Comparison of ENCODE assay signal across 1 cellular context in the genomic region with DNA sequence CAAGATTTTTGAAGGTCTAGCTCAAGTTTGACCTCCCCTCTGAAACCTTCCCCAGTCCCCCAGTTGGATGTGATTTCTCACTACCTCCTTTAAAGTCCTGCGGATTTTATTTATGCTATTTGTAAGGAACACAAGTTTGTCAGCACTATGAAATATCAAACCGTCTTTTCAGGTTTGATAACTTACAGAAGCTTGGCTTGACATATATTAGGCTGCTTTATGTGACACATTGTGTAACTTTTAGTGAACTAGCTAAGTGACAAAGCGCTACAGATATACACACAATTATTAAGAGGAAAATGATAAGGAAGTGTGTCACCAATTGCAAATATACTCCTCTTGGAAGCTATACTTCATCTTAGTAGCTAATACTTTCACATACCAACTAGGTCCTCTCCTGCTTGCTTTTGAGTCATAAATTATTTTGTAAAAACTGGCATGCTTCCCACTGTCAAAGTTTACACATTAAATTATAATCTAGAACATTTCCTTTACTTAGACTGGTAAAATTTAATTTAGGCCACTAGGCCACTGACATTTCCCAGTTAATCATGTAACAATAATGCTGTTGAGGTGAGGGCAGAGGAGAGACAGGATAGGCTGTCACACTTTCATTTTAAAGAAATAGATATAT.
TF ChIP-seq lines count a peak whose summit lies in the region.

No MANE protein-coding gene starts in this region.

TF ChIP-seq in HCT116, 20 proteins besides CTCF, POLR2A, EP300 and RAD21 (continued from another document):
- TF ChIP-seq, protein P1, sequence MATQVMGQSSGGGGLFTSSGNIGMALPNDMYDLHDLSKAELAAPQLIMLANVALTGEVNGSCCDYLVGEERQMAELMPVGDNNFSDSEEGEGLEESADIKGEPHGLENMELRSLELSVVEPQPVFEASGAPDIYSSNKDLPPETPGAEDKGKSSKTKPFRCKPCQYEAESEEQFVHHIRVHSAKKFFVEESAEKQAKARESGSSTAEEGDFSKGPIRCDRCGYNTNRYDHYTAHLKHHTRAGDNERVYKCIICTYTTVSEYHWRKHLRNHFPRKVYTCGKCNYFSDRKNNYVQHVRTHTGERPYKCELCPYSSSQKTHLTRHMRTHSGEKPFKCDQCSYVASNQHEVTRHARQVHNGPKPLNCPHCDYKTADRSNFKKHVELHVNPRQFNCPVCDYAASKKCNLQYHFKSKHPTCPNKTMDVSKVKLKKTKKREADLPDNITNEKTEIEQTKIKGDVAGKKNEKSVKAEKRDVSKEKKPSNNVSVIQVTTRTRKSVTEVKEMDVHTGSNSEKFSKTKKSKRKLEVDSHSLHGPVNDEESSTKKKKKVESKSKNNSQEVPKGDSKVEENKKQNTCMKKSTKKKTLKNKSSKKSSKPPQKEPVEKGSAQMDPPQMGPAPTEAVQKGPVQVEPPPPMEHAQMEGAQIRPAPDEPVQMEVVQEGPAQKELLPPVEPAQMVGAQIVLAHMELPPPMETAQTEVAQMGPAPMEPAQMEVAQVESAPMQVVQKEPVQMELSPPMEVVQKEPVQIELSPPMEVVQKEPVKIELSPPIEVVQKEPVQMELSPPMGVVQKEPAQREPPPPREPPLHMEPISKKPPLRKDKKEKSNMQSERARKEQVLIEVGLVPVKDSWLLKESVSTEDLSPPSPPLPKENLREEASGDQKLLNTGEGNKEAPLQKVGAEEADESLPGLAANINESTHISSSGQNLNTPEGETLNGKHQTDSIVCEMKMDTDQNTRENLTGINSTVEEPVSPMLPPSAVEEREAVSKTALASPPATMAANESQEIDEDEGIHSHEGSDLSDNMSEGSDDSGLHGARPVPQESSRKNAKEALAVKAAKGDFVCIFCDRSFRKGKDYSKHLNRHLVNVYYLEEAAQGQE (IDR thresholded peaks at IDR 0.05; ENCODE audit: low read depth) = no peak
- TF ChIP-seq POLR2AphosphoS5 (IDR thresholded peaks at IDR 0.05; ENCODE audit: low read depth, low read length) (no peak), EZH2 (IDR thresholded peaks at IDR 0.05) (no peak), SRF (IDR thresholded peaks at IDR 0.05; ENCODE audit: low read depth) (no peak), EZH2phosphoT487 (IDR thresholded peaks at IDR 0.05; ENCODE audit: borderline replicate concordance) (no peak), ELF1 (IDR thresholded peaks at IDR 0.05; ENCODE audit: borderline replicate concordance, low read depth) (no peak), ZBTB33 (IDR thresholded peaks at IDR 0.05; ENCODE audit: extremely low read depth, insufficient replicate concordance, low read length) (no peak), ZNF274 (IDR thresholded peaks at IDR 0.05; ENCODE audit: low read depth, low read length) (no peak), EGR1 (IDR thresholded peaks at IDR 0.05; ENCODE audit: low read depth) (no peak), FOSL1 (IDR thresholded peaks at IDR 0.05; ENCODE audit: low read depth) (no peak), SIN3A (IDR thresholded peaks at IDR 0.05; ENCODE audit: low read depth) (no peak), JUND (IDR thresholded peaks at IDR 0.05) (no peak)
- TF ChIP-seq, protein P2, sequence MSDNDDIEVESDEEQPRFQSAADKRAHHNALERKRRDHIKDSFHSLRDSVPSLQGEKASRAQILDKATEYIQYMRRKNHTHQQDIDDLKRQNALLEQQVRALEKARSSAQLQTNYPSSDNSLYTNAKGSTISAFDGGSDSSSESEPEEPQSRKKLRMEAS (IDR thresholded peaks at IDR 0.05) = no peak
